In genomic region chrX:124346064-124346876, GRCh38 we compare ENCODE assay signal across 14 cellular contexts. TPM values are rescaled to one million over a fixed set of nuclear protein-coding genes. Genes with fewer than 3 reads are reported as not detected.
DNase-seq lines count a peak whose midpoint lies in the region; ATAC-seq, FAIRE-seq and TF ChIP-seq lines count a peak whose summit lies in the region.
"Had no signal": no experiment of that assay in that cellular context is flagged by ENCODE, and none has a peak within 500 bp of the region (broad histone marks: within the 10 kb centered on the region; RNA-seq: fewer than 3 reads in every experiment).

Gene SH2D1A, plus strand, starts transcription at chrX:124346563. Its CDS starts 80 bp downstream, at chrX:124346643.

- H3K4me3 ChIP-seq in Loucy (ENCODE audit: low read length, poor library complexity, severe bottlenecking) (peak within 1 kb of the TSS; percentile 90), GM12878 (no peak within 1 kb of the TSS)
- H3K4me3 ChIP-seq: pancreas had no signal

- H4K20me1 ChIP-seq in Loucy (ENCODE audit: insufficient read depth, low read length, poor library complexity, severe bottlenecking) (no peaks in the 10 kb centered on the region), GM12878 (ENCODE audit: control insufficient read depth, insufficient read depth) (no peaks in the 10 kb centered on the region)

- intact Hi-C loops in activated CD4-positive, alpha-beta T cell treated with anti-CD3 and anti-CD28 coated beads, Interleukin-2, amount 10 ng/mL, durations not matched to agents 24 days and 14 days (cut with micrococcal nuclease), result loop anchor here (2.0 to 10.0 kb wide), 4 partner anchors 45 to 511 kb away; no protein-coding TSS in a partner anchor
- intact Hi-C loops in GM12878 (cut with micrococcal nuclease; ENCODE audit: unreplicated experiment), result no loop called here

- ATAC-seq in GM12878 (no peak), GM21526 (IDR thresholded peaks at IDR 0.05; ENCODE audit: low FRiP score, unreplicated experiment) (no peak)
- ATAC-seq in stimulated activated effector memory CD8-positive, alpha-beta T cell treated with anti-CD3 and anti-CD28 coated beads, Interleukin-12 subunit alpha, Interleukin-12 subunit beta, amount 100 ng/mL, for 72 hours, result peak; percentile 55
- ATAC-seq: pancreas, PC-3 had no signal

- H3K36me3 Mint-ChIP-seq in activated CD4-positive, alpha-beta T cell treated with anti-CD3 and anti-CD28 coated beads, Interleukin-2, amount 10 ng/mL, durations not matched to agents 24 days and 14 days (ENCODE audit: low read depth), result peaks cover 4% of the 10 kb centered on the region
- peaks cover 25% of the 10 kb centered on the region for H3K36me3 Mint-ChIP-seq in stimulated activated effector memory CD8-positive, alpha-beta T cell treated with anti-CD3 and anti-CD28 coated beads, Interleukin-12 subunit alpha, Interleukin-12 subunit beta, amount 100 ng/mL, for 72 hours

- no peaks in the 10 kb centered on the region for H3K36me3 ChIP-seq in Loucy (ENCODE audit: insufficient read depth, low read length)
- no peaks in the 10 kb centered on the region for H3K36me3 ChIP-seq in GM12878 (ENCODE audit: control insufficient read depth in 2 of 2, insufficient read depth in 2 of 2, low read length in 1 of 2)
- H3K36me3 ChIP-seq: pancreas had no signal

- peak within 1 kb of the TSS; percentile 78 for H3K4me2 ChIP-seq in Loucy (ENCODE audit: low read depth, low read length, poor library complexity, severe bottlenecking)
- no peak within 1 kb of the TSS for H3K4me2 ChIP-seq in GM12878 (ENCODE audit: control insufficient read depth, insufficient read depth)

- in situ Hi-C loops in GM12878 (cut with MboI), result no loop called here

- no peak within 1 kb of the TSS for H3K27ac ChIP-seq in GM12878 (ENCODE audit: control insufficient read depth, insufficient read depth)
- H3K27ac ChIP-seq: pancreas had no signal

- no peak for TF ChIP-seq POLR2A in GM12878 (IDR thresholded peaks at IDR 0.05; ENCODE audit: low read depth, low read length)

- no peaks in the 10 kb centered on the region for H3K27me3 Mint-ChIP-seq in activated CD4-positive, alpha-beta T cell treated with anti-CD3 and anti-CD28 coated beads, Interleukin-2, amount 10 ng/mL, durations not matched to agents 24 days and 14 days

- no TSS peak for BruUV-seq in GM12878 (replicated peaks; lab: Mats Ljungman, UMichigan)

- DNase-seq in activated CD4-positive, alpha-beta T cell treated with anti-CD3 and anti-CD28 coated beads, Interleukin-2, amount 10 ng/mL, durations not matched to agents 24 days and 14 days, result peak; percentile 80
- DNase-seq in GM12878 (ENCODE audit: low read depth, low spot score) (no peak), HuH-7 (ENCODE audit: low spot score) (no peak), D721Med (ENCODE audit: insufficient read length, low spot score) (no peak), SIG-M5 (lab: John Stamatoyannopoulos, UW) (no peak)
- DNase-seq in stimulated activated effector memory CD8-positive, alpha-beta T cell treated with anti-CD3 and anti-CD28 coated beads, Interleukin-12 subunit alpha, Interleukin-12 subunit beta, amount 100 ng/mL, for 72 hours (ENCODE audit: low spot score in 2 of 2), result peak in 1 of 2 donors; percentile 66
- DNase-seq: Caco-2; glutamatergic neuron; PC-3; stimulated activated CD4-positive, alpha-beta T cell treated with anti-CD3 and anti-CD28 coated beads, Interleukin-1b, Interleukin-23, amount 100 ng/mL, for 48 hours had no signal

- SMC1A ChIA-PET in GM12878 (lab: Charles Lee; ENCODE audit: uncharacterized antibody, unreplicated experiment), result interaction anchor here (0.6 to 1.2 kb wide), 4 partner anchors 8 to 831 kb away, joined by 3 to 4 read pairs (median 3); no protein-coding TSS in a partner anchor

- FAIRE-seq in GM12878 (lab: Jason Lieb, UNC) (peak; percentile 35), D721Med (lab: Jason Lieb, UNC) (no peak)
- FAIRE-seq: pancreas had no signal

- peak within 1 kb of the TSS; percentile 88 for H3K4me3 Mint-ChIP-seq in activated CD4-positive, alpha-beta T cell treated with anti-CD3 and anti-CD28 coated beads, Interleukin-2, amount 10 ng/mL, durations not matched to agents 24 days and 14 days
- peak within 1 kb of the TSS; percentile 86 for H3K4me3 Mint-ChIP-seq in stimulated activated effector memory CD8-positive, alpha-beta T cell treated with anti-CD3 and anti-CD28 coated beads, Interleukin-12 subunit alpha, Interleukin-12 subunit beta, amount 100 ng/mL, for 72 hours

- POLR2A ChIA-PET in GM12878 (lab: Charles Lee), result no interaction called here

- H3K9ac ChIP-seq in Loucy (ENCODE audit: low read depth, low read length, poor library complexity, severe bottlenecking) (peak within 1 kb of the TSS; percentile 99), GM12878 (ENCODE audit: control insufficient read depth, insufficient read depth, low read length) (no peak within 1 kb of the TSS)

- 45% methylated on average over 19 of the region's 19 CpGs for WGBS in GM12878 (ENCODE audit: insufficient coverage, insufficient replicate concordance, low lambda C conversion rate, missing lambda C conversion rate)

- no peaks in the 10 kb centered on the region for H3K9me2 ChIP-seq in Loucy (replicated peaks; ENCODE audit: low read depth, low read length)

- TF ChIP-seq CTCF in Loucy (conservative IDR thresholded peaks at IDR 0.05; ENCODE audit: low read length), result no peak
- no peak for TF ChIP-seq CTCF in GM12878 (IDR thresholded peaks at IDR 0.05 in 2 of 3, conservative IDR thresholded peaks at IDR 0.05 in 1 of 3; ENCODE audit: control insufficient read depth in 2 of 3, extremely low read depth in 1 of 3, insufficient read depth in 1 of 3, low read depth in 3 of 3, low read length in 3 of 3)
- no peak for TF ChIP-seq CTCF in D721Med (IDR thresholded peaks at IDR 0.05; ENCODE audit: insufficient read depth, missing control alignments)

- CTCF ChIA-PET in GM12878 (lab: Yijun Ruan, JAX), result interaction anchor here (1.1 to 1.3 kb wide), 3 partner anchors 9 to 513 kb away, joined by 3 read pairs; no protein-coding TSS in a partner anchor

- H3K9me3 Mint-ChIP-seq in activated CD4-positive, alpha-beta T cell treated with anti-CD3 and anti-CD28 coated beads, Interleukin-2, amount 10 ng/mL, durations not matched to agents 24 days and 14 days, result no peaks in the 10 kb centered on the region
- H3K9me3 Mint-ChIP-seq in stimulated activated effector memory CD8-positive, alpha-beta T cell treated with anti-CD3 and anti-CD28 coated beads, Interleukin-12 subunit alpha, Interleukin-12 subunit beta, amount 100 ng/mL, for 72 hours, result no peaks in the 10 kb centered on the region

- H3K4me1 ChIP-seq in Loucy (ENCODE audit: insufficient read depth, low read length, poor library complexity, severe bottlenecking) (peaks cover 46% of the 10 kb centered on the region), GM12878 (ENCODE audit: control insufficient read depth, insufficient read depth, low read length) (no peaks in the 10 kb centered on the region)
- H3K4me1 ChIP-seq: Caco-2, pancreas had no signal

- peak within 1 kb of the TSS; percentile 99 for H3K27ac Mint-ChIP-seq in activated CD4-positive, alpha-beta T cell treated with anti-CD3 and anti-CD28 coated beads, Interleukin-2, amount 10 ng/mL, durations not matched to agents 24 days and 14 days
- H3K27ac Mint-ChIP-seq in stimulated activated effector memory CD8-positive, alpha-beta T cell treated with anti-CD3 and anti-CD28 coated beads, Interleukin-12 subunit alpha, Interleukin-12 subunit beta, amount 100 ng/mL, for 72 hours, result peak within 1 kb of the TSS; percentile 94

- H3F3A ChIP-seq in Loucy (ENCODE audit: low read depth), result no peaks in the 10 kb centered on the region; the same call in 1 of the 2 replicates

- H3K9me3 ChIP-seq in Loucy (ENCODE audit: insufficient read depth, low read depth, low read length) (no peaks in the 10 kb centered on the region), GM12878 (replicated peaks; ENCODE audit: control insufficient read depth, insufficient read depth, low read length) (no peaks in the 10 kb centered on the region; the same call in 2 of the 3 replicates)
- H3K9me3 ChIP-seq: Caco-2, pancreas had no signal

- peaks cover 39% of the 10 kb centered on the region for H3K4me1 Mint-ChIP-seq in activated CD4-positive, alpha-beta T cell treated with anti-CD3 and anti-CD28 coated beads, Interleukin-2, amount 10 ng/mL, durations not matched to agents 24 days and 14 days
- H3K4me1 Mint-ChIP-seq in stimulated activated effector memory CD8-positive, alpha-beta T cell treated with anti-CD3 and anti-CD28 coated beads, Interleukin-12 subunit alpha, Interleukin-12 subunit beta, amount 100 ng/mL, for 72 hours, result peaks cover 29% of the 10 kb centered on the region

- H3K79me2 ChIP-seq in Loucy (ENCODE audit: insufficient read depth, low read length) (peaks cover 63% of the 10 kb centered on the region), GM12878 (ENCODE audit: control insufficient read depth, insufficient read depth, low read length) (no peaks in the 10 kb centered on the region)

- no peaks in the 10 kb centered on the region for H3K27me3 ChIP-seq in Loucy (ENCODE audit: insufficient read depth, low read length, poor library complexity, severe bottlenecking)
- H3K27me3 ChIP-seq in GM12878 (replicated peaks in 1 of 2; ENCODE audit: control insufficient read depth in 2 of 2, insufficient read depth in 2 of 2, low read length in 1 of 2), result no peaks in the 10 kb centered on the region; a peak in 1 of 4 replicates
- H3K27me3 ChIP-seq: pancreas had no signal

- TF ChIP-seq RAD21 in GM12878 (IDR thresholded peaks at IDR 0.05; ENCODE audit: insufficient read depth, low read depth, low read length), result no peak

- RAD21 ChIA-PET in GM12878 (lab: Charles Lee; ENCODE audit: unreplicated experiment), result interaction anchor here (0.6 to 1.4 kb wide), 3 partner anchors 21 to 114 kb away, joined by 3 read pairs; no protein-coding TSS in a partner anchor

- H2AFZ ChIP-seq in Loucy (ENCODE audit: low read length) (no peak within 1 kb of the TSS), GM12878 (ENCODE audit: control insufficient read depth, low read depth, low read length) (no peak within 1 kb of the TSS)

- TF ChIP-seq EP300 in GM12878 (IDR thresholded peaks at IDR 0.05; ENCODE audit: borderline replicate concordance in 1 of 2, control insufficient read depth in 1 of 2, low read depth in 2 of 2, low read length in 2 of 2), result no peak

RNA-seq across cellular contexts. Expression of gene SH2D1A, which starts in this region (rescaled TPM):
- total RNA-seq in activated CD4-positive, alpha-beta T cell treated with anti-CD3 and anti-CD28 coated beads, Interleukin-2, amount 10 ng/mL, durations not matched to agents 24 days and 14 days, result 51.7 and 53.9 TPM in 2 replicates
- 0.19 TPM in 1 of 2 replicates, not detected in the other for total RNA-seq in GM12878 (2013; cell fraction: nucleolus; rRNA removed)
- 0.27 and 0.45 TPM in 2 replicates for total RNA-seq in GM12878 (2014; rRNA removed)
- total RNA-seq in GM12878 (2014; rRNA removed; fragmentation: Illumina TruSeq; extraction: Trizol), result 0.41 and 0.49 TPM in 2 replicates
- total RNA-seq in GM12878 (2021), result 0.29 and 0.33 TPM in 2 replicates
- polyA plus RNA-seq in GM12878 (2011; ENCODE audit: low read depth), result not detected
- 8.8 and 13.1 TPM in 2 replicates for polyA plus RNA-seq in GM12878 (2011; rRNA removed)
- polyA plus RNA-seq in GM12878 (2011; cell fraction: cytosol; rRNA removed), result 11.2 and 12.1 TPM in 2 replicates
- polyA plus RNA-seq in GM12878 (2011; cell fraction: nucleus; rRNA removed), result 4.3 and 4.6 TPM in 2 replicates
- polyA plus RNA-seq in GM12878 (2012), result 0.18 TPM in 1 of 2 replicates, not detected in the other
- polyA plus RNA-seq in GM12878 (2014; fragmentation: Illumina TruSeq; extraction: Trizol), result 0.54 and 0.67 TPM in 2 replicates
- polyA plus RNA-seq in GM12878 (2014; fragmentation: Nextera tagmentation; extraction: Ambion mirVana), result under 1 TPM; 0.71 to 0.84 TPM
- 0.36 and 0.37 TPM in 2 replicates for polyA plus RNA-seq in GM12878 (2014; rRNA removed)
- polyA plus RNA-seq in GM12878 (2016; fragmentation: Nextera tagmentation; extraction: Ambion mirVana), result under 1 TPM in 1 of 2 experiments, not detected in 1; 0.74 TPM
- 9.3 and 12.8 TPM in 2 replicates for polyA minus RNA-seq in GM12878 (2011; rRNA and poly(A)+ RNA removed)
- polyA minus RNA-seq in GM12878 (2011; cell fraction: cytosol; rRNA and poly(A)+ RNA removed), result 5.2 and 5.4 TPM in 2 replicates
- 2.9 and 4.9 TPM in 2 replicates for polyA minus RNA-seq in GM12878 (2011; cell fraction: nucleus; rRNA and poly(A)+ RNA removed)
- total RNA-seq: Caco-2, dermis microvascular lymphatic vessel endothelial cell, PC-3 had no signal

Comparison
In these comparisons a context has a peak if more than half of its experiments do, and no peak if none do; other contexts are left out.
1. RNA of gene SH2D1A (total RNA-seq): 51.7 to 53.9 TPM in activated CD4-positive, alpha-beta T cell treated with anti-CD3 and anti-CD28 coated beads, Interleukin-2, amount 10 ng/mL, durations not matched to agents 24 days and 14 days; 0.19 to 0.49 TPM in GM12878; every median in the first group is over 10 times any median in the second.